Comparison of ENCODE assay signal across 21 cellular contexts in the genomic region with DNA sequence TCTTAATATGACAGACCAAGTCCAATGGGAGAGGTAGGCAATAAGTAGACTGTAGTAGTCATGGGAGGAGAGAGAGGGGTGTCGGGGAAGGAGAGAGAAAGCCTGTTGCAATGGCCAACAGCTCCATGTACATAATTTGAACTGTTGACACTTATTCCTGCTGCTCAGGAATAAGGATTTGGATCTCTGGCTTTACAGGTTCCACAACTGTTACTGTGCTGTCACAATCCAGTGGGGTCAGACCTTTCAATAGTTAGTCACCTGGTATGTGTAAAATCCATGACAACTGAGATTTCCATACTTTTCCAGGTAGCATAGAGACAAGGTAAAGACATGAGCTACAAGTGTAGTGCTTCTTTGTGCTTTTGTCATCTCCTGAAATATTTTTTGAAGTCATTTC.
"Had no signal": no experiment of that assay in that cellular context is flagged by ENCODE, and none has a peak within 500 bp of the region (broad histone marks: within the 10 kb centered on the region; RNA-seq: fewer than 3 reads in every experiment).

No MANE protein-coding gene starts in this region.

- H3K4me3 Mint-ChIP-seq: activated CD4-positive, alpha-beta T cell treated with anti-CD3 and anti-CD28 coated beads, Interleukin-2, amount 10 ng/mL, durations not matched to agents 24 days and 14 days; activated CD8-positive, alpha-beta memory T cell treated with anti-CD3 and anti-CD28 coated beads, Interleukin-2, amount 10 ng/mL, durations not matched to agents 7 days and 5 days; activated naive CD4-positive, alpha-beta T cell treated with anti-CD3 and anti-CD28 coated beads for 36 hours; activated naive CD8-positive, alpha-beta T cell; activated T-cell treated with anti-CD3 and anti-CD28 coated beads, Interleukin-2, amount 50 U/mL, for 4 hours; activated T-helper 17 cell treated with anti-CD3 and anti-CD28 coated beads, Interleukin-2, amount 50 U/mL, for 72 hours; T-cell had no signal

- H3K4me1 Mint-ChIP-seq: activated CD4-positive, alpha-beta T cell treated with anti-CD3 and anti-CD28 coated beads, Interleukin-2, amount 10 ng/mL, durations not matched to agents 24 days and 14 days; activated CD8-positive, alpha-beta memory T cell treated with anti-CD3 and anti-CD28 coated beads, Interleukin-2, amount 10 ng/mL, durations not matched to agents 7 days and 5 days; activated T-helper 17 cell treated with anti-CD3 and anti-CD28 coated beads, Interleukin-2, amount 50 U/mL, for 72 hours; T-cell had no signal

- H3K9me3 ChIP-seq: breast epithelium had no signal

- DNase-seq: activated CD4-positive, alpha-beta T cell treated with anti-CD3 and anti-CD28 coated beads, Interleukin-2, amount 10 ng/mL, durations not matched to agents 24 days and 14 days; activated CD4-positive, alpha-beta T cell treated with anti-CD3 and anti-CD28 coated beads, Interleukin-2, amount 50 U/mL, for 48 hours; activated CD4-positive, CD25-positive, alpha-beta regulatory T cell treated with anti-CD3 and anti-CD28 coated beads, Interleukin-2, amount 50 U/mL, for 72 hours; activated CD8-positive, alpha-beta memory T cell treated with anti-CD3 and anti-CD28 coated beads, Interleukin-2, amount 10 ng/mL, durations not matched to agents 7 days and 5 days; activated gamma-delta T cell; activated naive CD4-positive, alpha-beta T cell treated with anti-CD3 and anti-CD28 coated beads for 36 hours; activated T-cell treated with anti-CD3 and anti-CD28 coated beads, Interleukin-2, amount 50 U/mL, for 4 hours; caudate nucleus; MM.1S; NCI-H1105; NCI-H1436 treated with DMSO at 0.1 percent for 48 hours; NCI-H187; NCI-H2081; NCI-H510A treated with DMSO at 0.1 percent for 48 hours; NCI-H69; SIG-M5; T-cell; WERI-Rb-1 had no signal

- H3K36me3 Mint-ChIP-seq: activated CD8-positive, alpha-beta memory T cell treated with anti-CD3 and anti-CD28 coated beads, Interleukin-2, amount 10 ng/mL, durations not matched to agents 7 days and 5 days had no signal

- H3K27ac Mint-ChIP-seq: activated CD4-positive, alpha-beta T cell treated with anti-CD3 and anti-CD28 coated beads, Interleukin-2, amount 10 ng/mL, durations not matched to agents 24 days and 14 days; activated CD8-positive, alpha-beta memory T cell treated with anti-CD3 and anti-CD28 coated beads, Interleukin-2, amount 10 ng/mL, durations not matched to agents 7 days and 5 days; activated naive CD4-positive, alpha-beta T cell treated with anti-CD3 and anti-CD28 coated beads for 36 hours; activated naive CD8-positive, alpha-beta T cell; activated T-helper 17 cell treated with anti-CD3 and anti-CD28 coated beads, Interleukin-2, amount 50 U/mL, for 72 hours; T-cell had no signal

- H3K27ac ChIP-seq: breast epithelium, WERI-Rb-1 had no signal

- H3K36me3 ChIP-seq: breast epithelium, WERI-Rb-1 had no signal

- H3K27me3 ChIP-seq: breast epithelium had no signal

- H3K9me3 Mint-ChIP-seq: activated CD4-positive, alpha-beta T cell treated with anti-CD3 and anti-CD28 coated beads, Interleukin-2, amount 10 ng/mL, durations not matched to agents 24 days and 14 days; activated T-cell treated with anti-CD3 and anti-CD28 coated beads, Interleukin-2, amount 50 U/mL, for 4 hours; activated T-helper 17 cell treated with anti-CD3 and anti-CD28 coated beads, Interleukin-2, amount 50 U/mL, for 72 hours; T-cell had no signal

- H3K4me1 ChIP-seq: breast epithelium had no signal

- H3K4me3 ChIP-seq: breast epithelium had no signal

- H3K27me3 Mint-ChIP-seq: activated CD4-positive, alpha-beta T cell treated with anti-CD3 and anti-CD28 coated beads, Interleukin-2, amount 10 ng/mL, durations not matched to agents 24 days and 14 days; activated CD8-positive, alpha-beta memory T cell treated with anti-CD3 and anti-CD28 coated beads, Interleukin-2, amount 10 ng/mL, durations not matched to agents 7 days and 5 days; activated naive CD8-positive, alpha-beta T cell; activated T-helper 17 cell treated with anti-CD3 and anti-CD28 coated beads, Interleukin-2, amount 50 U/mL, for 72 hours; T-cell had no signal

- ATAC-seq: activated CD8-positive, alpha-beta memory T cell treated with anti-CD3 and anti-CD28 coated beads, Interleukin-2, amount 10 ng/mL, durations not matched to agents 7 days and 5 days; activated T-cell treated with anti-CD3 and anti-CD28 coated beads, Interleukin-2, amount 50 U/mL, for 4 hours; activated T-helper 17 cell treated with anti-CD3 and anti-CD28 coated beads, Interleukin-2, amount 50 U/mL, for 72 hours; T-cell had no signal
